In the genomic region with DNA sequence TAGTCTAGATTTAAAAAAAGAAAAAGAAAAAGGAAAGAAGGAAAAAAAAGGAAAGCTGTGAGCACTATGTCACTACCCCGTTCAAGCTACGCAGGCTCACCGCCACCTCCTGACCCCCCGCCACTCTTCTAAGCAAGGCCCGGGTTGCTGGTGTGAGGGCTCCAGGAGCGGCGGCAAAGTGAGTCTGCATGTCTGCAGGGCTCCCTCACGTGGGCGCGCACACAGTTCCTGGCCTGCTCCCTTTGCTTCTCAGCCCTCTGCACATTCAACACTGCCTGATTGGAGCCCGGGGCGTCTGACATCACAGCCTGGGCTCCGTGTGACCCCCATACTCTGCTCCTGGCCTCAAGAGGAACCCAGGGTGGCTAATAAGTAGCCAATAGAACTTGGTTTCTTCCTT, we compare ENCODE assay signal across 17 cellular contexts.
"Had no signal": no experiment of that assay in that cellular context is flagged by ENCODE, and none has a peak within 500 bp of the region (broad histone marks: within the 10 kb centered on the region; RNA-seq: fewer than 3 reads in every experiment).

No MANE protein-coding gene starts in this region.

- H3K9me3 Mint-ChIP-seq: activated naive CD8-positive, alpha-beta T cell treated with anti-CD3 and anti-CD28 coated beads, Interleukin-2, amount 10 ng/mL, durations not matched to agents 7 days and 5 days; activated T-cell treated with anti-CD3 and anti-CD28 coated beads, Interleukin-2, amount 50 U/mL, for 24 hours; neural crest cell had no signal

- H3K27ac ChIP-seq: breast epithelium, dorsolateral prefrontal cortex, esophagus muscularis mucosa, left ventricle myocardium inferior, parathyroid adenoma, SJSA1, skin epidermis, VCaP had no signal

- H3K4me1 ChIP-seq: breast epithelium, esophagus muscularis mucosa, left ventricle myocardium inferior, parathyroid adenoma had no signal

- DNase-seq: activated CD4-positive, alpha-beta T cell treated with anti-CD3 and anti-CD28 coated beads for 48 hours; activated gamma-delta T cell treated with Interleukin-2 at 50 U/mL for 16 hours; activated naive CD8-positive, alpha-beta T cell treated with anti-CD3 and anti-CD28 coated beads, Interleukin-2, amount 10 ng/mL, durations not matched to agents 7 days and 5 days; activated T-cell treated with anti-CD3 and anti-CD28 coated beads, Interleukin-2, amount 50 U/mL, for 24 hours; aorta; dorsolateral prefrontal cortex; left ventricle myocardium inferior; mesenchymal stem cell; substantia nigra; T1000 had no signal

- H3K27me3 ChIP-seq: breast epithelium, dorsolateral prefrontal cortex, esophagus muscularis mucosa, SJSA1 had no signal

- H3K36me3 ChIP-seq: breast epithelium, esophagus muscularis mucosa, left ventricle myocardium inferior, SJSA1 had no signal

- H3K9me3 ChIP-seq: SJSA1 had no signal

- H3K4me3 ChIP-seq: breast epithelium, dorsolateral prefrontal cortex, esophagus muscularis mucosa, left ventricle myocardium inferior, SJSA1, skin epidermis had no signal

- H3K27ac Mint-ChIP-seq: activated naive CD8-positive, alpha-beta T cell treated with anti-CD3 and anti-CD28 coated beads, Interleukin-2, amount 10 ng/mL, durations not matched to agents 7 days and 5 days; activated T-cell treated with anti-CD3 and anti-CD28 coated beads, Interleukin-2, amount 50 U/mL, for 24 hours had no signal

- H3K4me1 Mint-ChIP-seq: activated naive CD8-positive, alpha-beta T cell treated with anti-CD3 and anti-CD28 coated beads, Interleukin-2, amount 10 ng/mL, durations not matched to agents 7 days and 5 days; neural crest cell had no signal

- H3K4me3 Mint-ChIP-seq: activated naive CD8-positive, alpha-beta T cell treated with anti-CD3 and anti-CD28 coated beads, Interleukin-2, amount 10 ng/mL, durations not matched to agents 7 days and 5 days; activated T-cell treated with anti-CD3 and anti-CD28 coated beads, Interleukin-2, amount 50 U/mL, for 24 hours; neural crest cell had no signal

- H3K36me3 Mint-ChIP-seq: activated naive CD8-positive, alpha-beta T cell treated with anti-CD3 and anti-CD28 coated beads, Interleukin-2, amount 10 ng/mL, durations not matched to agents 7 days and 5 days had no signal

- H3K27me3 Mint-ChIP-seq: activated T-cell treated with anti-CD3 and anti-CD28 coated beads, Interleukin-2, amount 50 U/mL, for 24 hours had no signal
